17 cellular contexts compared by ENCODE assay signal in genomic region chr2:61550375-61551209, GRCh38. TPM values are rescaled to one million over a fixed set of nuclear protein-coding genes. Genes with fewer than 3 reads are reported as not detected.
DNase-seq lines count a peak whose midpoint lies in the region; ATAC-seq and TF ChIP-seq lines count a peak whose summit lies in the region.
"Had no signal": no experiment of that assay in that cellular context is flagged by ENCODE, and none has a peak within 500 bp of the region (broad histone marks: within the 10 kb centered on the region; RNA-seq: fewer than 3 reads in every experiment).

No MANE protein-coding gene starts in this region.

- no peak overlapping the region for H3K23ac ChIP-seq in neuronal stem cell (ENCODE audit: low read depth, low read length, poor library complexity)

- H2AK5ac ChIP-seq in neuronal stem cell (ENCODE audit: low read depth, low read length) = no peak overlapping the region

- H3K4me2 ChIP-seq in neuronal stem cell (ENCODE audit: insufficient read depth, low read length, poor library complexity, severe bottlenecking) = no peak overlapping the region

- no peaks in the 10 kb centered on the region for H3K9me3 ChIP-seq in endodermal cell (ENCODE audit: control insufficient read depth, low read length)
- no peaks in the 10 kb centered on the region for H3K9me3 ChIP-seq in neuronal stem cell (replicated peaks in 1 of 2; ENCODE audit: control insufficient read depth in 2 of 2, insufficient read depth in 1 of 2, low read depth in 1 of 2, low read length in 2 of 2)

- H3K36me3 ChIP-seq in H7 (replicated peaks; ENCODE audit: control insufficient read depth, insufficient read depth, low read length) (no peaks in the 10 kb centered on the region), endodermal cell (ENCODE audit: control insufficient read depth, insufficient read depth, low read length) (no peaks in the 10 kb centered on the region), neuronal stem cell (replicated peaks in 1 of 2; ENCODE audit: control insufficient read depth in 2 of 2, insufficient read depth in 2 of 2, low read length in 2 of 2) (no peaks in the 10 kb centered on the region)

- no peaks in the 10 kb centered on the region for H3K27me3 ChIP-seq in H7 (ENCODE audit: control insufficient read depth, insufficient read depth, low read length)
- H3K27me3 ChIP-seq in endodermal cell (ENCODE audit: control insufficient read depth, insufficient read depth, low read length, poor library complexity, severe bottlenecking) = no peaks in the 10 kb centered on the region
- H3K27me3 ChIP-seq in neuronal stem cell (ENCODE audit: control insufficient read depth in 3 of 3, insufficient read depth in 3 of 3, low read depth in 1 of 3, low read length in 3 of 3) = no peaks in the 10 kb centered on the region

- H4K8ac ChIP-seq in neuronal stem cell (ENCODE audit: low read depth, low read length) = no peak overlapping the region

- in situ Hi-C loops in SK-MEL-5 (cut with HindIII; ENCODE audit: low pct_unique_long_range_greater_than_20kb, low sequenced_read_pairs) = no loop called here

- H3K9me3 Mint-ChIP-seq in endodermal cell = no peaks in the 10 kb centered on the region
- no peaks in the 10 kb centered on the region for H3K9me3 Mint-ChIP-seq in effector memory CD8-positive, alpha-beta T cell
- H3K9me3 Mint-ChIP-seq: CD4-positive, CD25-positive, alpha-beta regulatory T cell had no signal

- no peaks in the 10 kb centered on the region for H3K79me1 ChIP-seq in neuronal stem cell (ENCODE audit: low read depth, low read length)

- no peak overlapping the region for H2BK120ac ChIP-seq in neuronal stem cell (ENCODE audit: low read depth, low read length)

- no peak overlapping the region for H3K27ac Mint-ChIP-seq in endodermal cell
- no peak overlapping the region for H3K27ac Mint-ChIP-seq in effector memory CD8-positive, alpha-beta T cell
- H3K27ac Mint-ChIP-seq: CD4-positive, CD25-positive, alpha-beta regulatory T cell had no signal

- no peak for ATAC-seq in effector memory CD8-positive, alpha-beta T cell (replicated peaks)
- no peak for ATAC-seq in GM21360 (IDR thresholded peaks at IDR 0.05; ENCODE audit: unreplicated experiment)

- 82 to 86% methylated on average over 5 of the region's 5 CpGs for WGBS in endodermal cell (ENCODE audit: insufficient coverage in 1 of 2, insufficient read length in 1 of 2), 2 experiments
- no CpG with 5 or more reads among the region's 5 CpGs for WGBS in neuronal stem cell (ENCODE audit: extremely low coverage in 2 of 2, insufficient read length in 2 of 2, insufficient replicate concordance in 1 of 2), 2 donors

- peak; percentile 23 for DNase-seq in H7
- DNase-seq in SK-MEL-5 (ENCODE audit: low read depth, low spot score) = peak; percentile 19
- peak; percentile 49 for DNase-seq in endodermal cell
- DNase-seq in neuronal stem cell (ENCODE audit: low spot score) = no peak
- no peak for DNase-seq in HUDEP-2 (lab: John Stamatoyannopoulos, UW; ENCODE audit: unreplicated experiment in 76 of 76)
- no peak for DNase-seq in effector memory CD8-positive, alpha-beta T cell
- DNase-seq: AML-193; CD4-positive, CD25-positive, alpha-beta regulatory T cell; DMS79; GOT3; NCI-H146; NCI-H2081 treated with DMSO at 0.1 percent for 48 hours; NCI-H2227 treated with DMSO at 0.1 percent for 48 hours; NCI-H526 treated with DMSO at 0.1 percent for 48 hours; NK-92 treated with Interleukin-12 subunit alpha and Interleukin-12 subunit beta, amount 100 ng/mL, for 24 hours had no signal

- H3K27ac ChIP-seq in endodermal cell (ENCODE audit: low read depth, low read length) (no peak overlapping the region), neuronal stem cell (replicated peaks; ENCODE audit: low read length) (no peak overlapping the region)
- H3K27ac ChIP-seq: SK-N-MC had no signal

- TF ChIP-seq CTCF in endodermal cell (conservative IDR thresholded peaks at IDR 0.05) = no peak

- no peak overlapping the region for H3K14ac ChIP-seq in neuronal stem cell (ENCODE audit: low read length)

- no peak overlapping the region for H3K18ac ChIP-seq in neuronal stem cell (ENCODE audit: low read length)

- H3K36me3 Mint-ChIP-seq in endodermal cell (ENCODE audit: low read depth) = no peaks in the 10 kb centered on the region
- H3K36me3 Mint-ChIP-seq in effector memory CD8-positive, alpha-beta T cell (ENCODE audit: insufficient read depth) = no peaks in the 10 kb centered on the region
- H3K36me3 Mint-ChIP-seq: CD4-positive, CD25-positive, alpha-beta regulatory T cell had no signal

- H3K4me1 Mint-ChIP-seq in endodermal cell = peaks cover 17% of the 10 kb centered on the region
- H3K4me1 Mint-ChIP-seq in effector memory CD8-positive, alpha-beta T cell (ENCODE audit: low read depth in 2 of 2) = no peaks in the 10 kb centered on the region
- H3K4me1 Mint-ChIP-seq: CD4-positive, CD25-positive, alpha-beta regulatory T cell had no signal

- no peak overlapping the region for H3K4ac ChIP-seq in neuronal stem cell (ENCODE audit: low read length)

- peak overlapping the region; percentile 11 for H2AFZ ChIP-seq in neuronal stem cell (ENCODE audit: low read length)

- no peak overlapping the region for H2BK15ac ChIP-seq in neuronal stem cell (ENCODE audit: low read length)

- no peak overlapping the region for H2BK5ac ChIP-seq in neuronal stem cell (ENCODE audit: low read length)

- H3K4me1 ChIP-seq in endodermal cell (ENCODE audit: control insufficient read depth, insufficient read depth, low read length) (no peaks in the 10 kb centered on the region), neuronal stem cell (ENCODE audit: control insufficient read depth in 2 of 2, insufficient read depth in 1 of 2, low read depth in 1 of 2, low read length in 2 of 2) (peaks cover 0 to 7% of the 10 kb centered on the region in 2 donors)

- H2BK12ac ChIP-seq in neuronal stem cell (ENCODE audit: low read length) = no peak overlapping the region

- H3K9ac ChIP-seq in endodermal cell (ENCODE audit: extremely low read depth, low read length, poor library complexity, severe bottlenecking) = no peak overlapping the region
- H3K9ac ChIP-seq in neuronal stem cell (ENCODE audit: low read depth, low read length, poor library complexity) = no peak overlapping the region

- no peak overlapping the region for H3K4me3 Mint-ChIP-seq in endodermal cell
- no peak overlapping the region for H3K4me3 Mint-ChIP-seq in effector memory CD8-positive, alpha-beta T cell
- H3K4me3 Mint-ChIP-seq: CD4-positive, CD25-positive, alpha-beta regulatory T cell had no signal

- H3K27me3 Mint-ChIP-seq in endodermal cell (ENCODE audit: insufficient read depth) = no peaks in the 10 kb centered on the region
- peaks cover 0 to 12% of the 10 kb centered on the region in 2 donors for H3K27me3 Mint-ChIP-seq in effector memory CD8-positive, alpha-beta T cell

- H4K91ac ChIP-seq in neuronal stem cell (ENCODE audit: low read depth, low read length, poor library complexity) = no peak overlapping the region

- H3K4me3 ChIP-seq in H7 (ENCODE audit: insufficient read depth, low read depth, low read length) (no peak overlapping the region), endodermal cell (ENCODE audit: low read length) (no peak overlapping the region), neuronal stem cell (ENCODE audit: low read length in 2 of 2) (no peak overlapping the region)
- H3K4me3 ChIP-seq: SK-N-MC had no signal

RNA-seq across cellular contexts. Expression of gene XPO1, which starts 12.4 kb away (rescaled TPM):
- total RNA-seq in H7 (2014; rRNA removed; shearing (Covaris generic)) = 197 and 279 TPM in 2 replicates
- total RNA-seq in SK-MEL-5 (2014; rRNA removed; shearing (Covaris generic)) = 206 and 210 TPM in 2 replicates
- 146 and 179 TPM in 2 replicates for polyA plus RNA-seq in SK-MEL-5 (2015; cell fraction: cytosol; rRNA removed)
- 403 and 505 TPM in 2 replicates for polyA plus RNA-seq in SK-MEL-5 (2015; cell fraction: nucleus; rRNA removed)
- total RNA-seq in endodermal cell = 100 to 1,000 TPM; 264 to 315 TPM
- 236 TPM for polyA plus RNA-seq in endodermal cell (2013, experiment 1 of 2)
- 213 TPM for polyA plus RNA-seq in endodermal cell (2013, experiment 2 of 2)
- 114 TPM for polyA plus RNA-seq in neuronal stem cell (2013, experiment 1 of 2)
- polyA plus RNA-seq in neuronal stem cell (2013, experiment 2 of 2) = 118 TPM

Comparison
In these comparisons a context has a peak if more than half of its experiments do, and no peak if none do; other contexts are left out.
1. DNase-seq: peak in H7 (single experiment), SK-MEL-5 (single experiment) and endodermal cell (single experiment); none in neuronal stem cell (single experiment), HUDEP-2 (0 of 76) and effector memory CD8-positive, alpha-beta T cell (0 of 3).